ENCODE assay signal across 25 cellular contexts in the genomic region with DNA sequence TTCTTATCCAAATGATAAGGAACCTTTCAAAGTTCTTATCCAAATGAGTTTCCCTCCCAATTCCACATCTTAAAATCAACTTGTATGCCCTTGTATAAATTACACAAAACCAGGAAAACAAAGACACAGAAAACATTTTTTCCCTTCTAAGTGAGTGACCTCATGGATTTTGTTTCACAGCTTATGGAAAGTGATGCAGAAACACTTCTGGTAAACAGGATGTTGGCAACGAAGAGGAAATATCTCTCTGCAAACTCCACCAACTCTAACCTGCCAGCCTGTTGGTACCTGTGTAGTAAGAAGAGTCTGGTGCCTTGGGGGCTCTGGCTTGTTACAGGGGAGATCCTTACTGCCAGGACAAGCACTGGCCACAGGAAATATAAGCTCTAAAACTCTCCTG. TPM values are rescaled to one million over a fixed set of nuclear protein-coding genes. Genes with fewer than 3 reads are reported as not detected.
DNase-seq lines count a peak whose midpoint lies in the region; ATAC-seq, FAIRE-seq and TF ChIP-seq lines count a peak whose summit lies in the region.
"Had no signal": no experiment of that assay in that cellular context is flagged by ENCODE, and none has a peak within 500 bp of the region (broad histone marks: within the 10 kb centered on the region; RNA-seq: fewer than 3 reads in every experiment).

No MANE protein-coding gene starts in this region.

- FAIRE-seq in A549 (lab: Jason Lieb, UNC) (no peak), endothelial cell of umbilical vein (lab: Jason Lieb, UNC) (peak; percentile 47)
- FAIRE-seq: G401.6, GM12892 had no signal

- intact Hi-C loops in endothelial cell of umbilical vein (cut with micrococcal nuclease) (no loop called here), OCI-LY7 (cut with micrococcal nuclease; ENCODE audit: unreplicated experiment) (no loop called here)

- H3K9ac ChIP-seq in endothelial cell of umbilical vein (replicated peaks; ENCODE audit: extremely low read depth, insufficient read depth, low read length) (no peak overlapping the region), neural progenitor cell (no peak overlapping the region)
- H3K9ac ChIP-seq: KMS-11 had no signal

- no peak for TF ChIP-seq POLR2A in A549 (IDR thresholded peaks at IDR 0.05; ENCODE audit: low read length)
- no peak for TF ChIP-seq POLR2A in endothelial cell of umbilical vein (IDR thresholded peaks at IDR 0.05; ENCODE audit: low read depth, low read length)

- H3K9me3 ChIP-seq in A549: no peaks in the 10 kb centered on the region
- H3K9me3 ChIP-seq in endothelial cell of umbilical vein (replicated peaks; ENCODE audit: control insufficient read depth, insufficient read depth, low read length): no peaks in the 10 kb centered on the region
- H3K9me3 ChIP-seq in neural progenitor cell (ENCODE audit: low read depth): peaks cover 3% of the 10 kb centered on the region
- H3K9me3 ChIP-seq in OCI-LY7 (ENCODE audit: low read length): no peaks in the 10 kb centered on the region
- H3K9me3 ChIP-seq: BE2C, Caco-2 had no signal

- DNase-seq in A549 (ENCODE audit: low read depth in 1 of 2, low spot score in 1 of 2) (no peak), WTC11 (ENCODE audit: low spot score) (no peak), endothelial cell of umbilical vein (ENCODE audit: low read depth, low spot score) (peak; percentile 21), neural progenitor cell (ENCODE audit: low spot score) (no peak), OCI-LY7 (ENCODE audit: low spot score) (no peak), MV-4-11 (lab: John Stamatoyannopoulos, UW) (no peak), H4 (ENCODE audit: low spot score) (no peak)
- DNase-seq: BE2C; Caco-2; CD4-positive, alpha-beta T cell; GOT3; IMR-90; NCI-H1105 treated with DMSO at 0.1 percent for 48 hours; NCI-H2029 treated with DMSO at 0.1 percent for 48 hours; NCI-H226; NCI-H524; NCI-H774; NK-92 treated with Interleukin-12 subunit alpha and Interleukin-12 subunit beta, amount 100 ng/mL, for 24 hours; SIG-M5 had no signal

- no peak overlapping the region for H3K4me3 ChIP-seq in A549
- H3K4me3 ChIP-seq in endothelial cell of umbilical vein (replicated peaks in 1 of 3; ENCODE audit: insufficient read depth in 1 of 3, low read depth in 1 of 3, low read length in 3 of 3): no peak overlapping the region
- no peak overlapping the region for H3K4me3 ChIP-seq in neural progenitor cell
- no peak overlapping the region for H3K4me3 ChIP-seq in OCI-LY7 (ENCODE audit: low read depth, low read length, poor library complexity, severe bottlenecking)

- H3K4me1 Mint-ChIP-seq in WTC11: peaks cover 23% of the 10 kb centered on the region
- H3K4me1 Mint-ChIP-seq in neural progenitor cell: peaks cover 43% of the 10 kb centered on the region

- H2AFZ ChIP-seq in endothelial cell of umbilical vein (ENCODE audit: low read depth, low read length) (no peak overlapping the region), neural progenitor cell (replicated peaks) (no peak overlapping the region), OCI-LY7 (ENCODE audit: low read length) (no peak overlapping the region)

- H3K27ac Mint-ChIP-seq in WTC11: peak overlapping the region; percentile 44
- peak overlapping the region; percentile 29 for H3K27ac Mint-ChIP-seq in neural progenitor cell
- H3K27ac Mint-ChIP-seq: CD4-positive, alpha-beta T cell had no signal

- H3K9me2 ChIP-seq in OCI-LY7 (ENCODE audit: insufficient read depth, low read length): no peaks in the 10 kb centered on the region

- H3K36me3 ChIP-seq in endothelial cell of umbilical vein (ENCODE audit: control insufficient read depth in 2 of 2, extremely low read depth in 1 of 2, insufficient read depth in 2 of 2, low read length in 2 of 2): no peaks in the 10 kb centered on the region
- no peaks in the 10 kb centered on the region for H3K36me3 ChIP-seq in neural progenitor cell
- H3K36me3 ChIP-seq in OCI-LY7 (ENCODE audit: insufficient read depth, low read length): no peaks in the 10 kb centered on the region
- H3K36me3 ChIP-seq: BE2C had no signal

- no peak overlapping the region for H3K4me3 Mint-ChIP-seq in WTC11
- no peak overlapping the region for H3K4me3 Mint-ChIP-seq in neural progenitor cell
- H3K4me3 Mint-ChIP-seq: CD4-positive, alpha-beta T cell had no signal

- TF ChIP-seq RAD21 in A549 (conservative IDR thresholded peaks at IDR 0.05 in 1 of 2, IDR thresholded peaks at IDR 0.05 in 1 of 2): no peak

- peaks cover 56% of the 10 kb centered on the region for H3K4me1 ChIP-seq in A549
- H3K4me1 ChIP-seq in endothelial cell of umbilical vein (ENCODE audit: control insufficient read depth, extremely low read depth, insufficient read depth, low read length): no peaks in the 10 kb centered on the region
- peaks cover 12% of the 10 kb centered on the region for H3K4me1 ChIP-seq in neural progenitor cell
- H3K4me1 ChIP-seq in OCI-LY7 (ENCODE audit: insufficient read depth, low read length, poor library complexity, severe bottlenecking): no peaks in the 10 kb centered on the region
- H3K4me1 ChIP-seq: BE2C had no signal

- TF ChIP-seq CTCF in A549 (IDR thresholded peaks at IDR 0.05): no peak
- no peak for TF ChIP-seq CTCF in WTC11 (IDR thresholded peaks at IDR 0.05)
- no peak for TF ChIP-seq CTCF in endothelial cell of umbilical vein (IDR thresholded peaks at IDR 0.05; ENCODE audit: extremely low read depth in 1 of 2, insufficient read depth in 1 of 2, low read depth in 1 of 2, low read length in 2 of 2)
- TF ChIP-seq CTCF in neural progenitor cell (IDR thresholded peaks at IDR 0.05): no peak
- no peak for TF ChIP-seq CTCF in OCI-LY7 (conservative IDR thresholded peaks at IDR 0.05; ENCODE audit: low read length)

- POLR2A ChIA-PET in A549 (lab: Yijun Ruan, JAX): no interaction called here
- POLR2A ChIA-PET in WTC11 (lab: Charles Lee): no interaction called here
- POLR2A ChIA-PET in endothelial cell of umbilical vein (lab: Charles Lee): no interaction called here
- POLR2A ChIA-PET in OCI-LY7 (lab: Charles Lee): interaction anchor here (0.7 kb wide), 1 partner anchor 827 kb away, joined by 3 read pairs; no protein-coding TSS in a partner anchor

- H3K27ac ChIP-seq in A549 (peak overlapping the region; percentile 64 to 98), endothelial cell of umbilical vein (ENCODE audit: insufficient read depth, low read depth, low read length) (no peak overlapping the region), neural progenitor cell (no peak overlapping the region), OCI-LY7 (ENCODE audit: low read depth, low read length, poor library complexity, severe bottlenecking) (no peak overlapping the region)
- H3K27ac ChIP-seq: KMS-11 had no signal

- peaks cover 20% of the 10 kb centered on the region for H3K36me3 Mint-ChIP-seq in WTC11
- H3K36me3 Mint-ChIP-seq in neural progenitor cell: peaks cover 21% of the 10 kb centered on the region

- BruUV-seq in endothelial cell of umbilical vein (replicated peaks; lab: Mats Ljungman, UMichigan) (no TSS peak), OCI-LY7 (replicated peaks; lab: Mats Ljungman, UMichigan) (no TSS peak)

- dilution Hi-C loops in endothelial cell of umbilical vein (cut with MboI; ENCODE audit: extremely low pct_ligation_motif_present, low sequenced_read_pairs): no loop called here

- WGBS in A549 (ENCODE audit: missing lambda C conversion rate): 23% methylated on average over 1 of the region's 1 CpG

- H3K79me2 ChIP-seq in endothelial cell of umbilical vein (ENCODE audit: control insufficient read depth, insufficient read depth, low read length) (no peaks in the 10 kb centered on the region), neural progenitor cell (ENCODE audit: low read depth) (no peaks in the 10 kb centered on the region), OCI-LY7 (ENCODE audit: insufficient read depth, low read depth, low read length) (no peaks in the 10 kb centered on the region)

- H3K4me2 ChIP-seq in A549: peak overlapping the region; percentile 24; the same call in 2 of the 3 replicates
- no peak overlapping the region for H3K4me2 ChIP-seq in endothelial cell of umbilical vein (ENCODE audit: insufficient read depth, low read length)
- no peak overlapping the region for H3K4me2 ChIP-seq in neural progenitor cell
- H3K4me2 ChIP-seq in OCI-LY7 (ENCODE audit: low read length): no peak overlapping the region
- H3K4me2 ChIP-seq: KMS-11 had no signal

- H3K27me3 Mint-ChIP-seq in WTC11 (ENCODE audit: low read depth): no peaks in the 10 kb centered on the region
- no peaks in the 10 kb centered on the region for H3K27me3 Mint-ChIP-seq in neural progenitor cell (ENCODE audit: insufficient read depth, low read depth)

- H3F3A ChIP-seq in neural progenitor cell (ENCODE audit: low read depth): peaks cover 5% of the 10 kb centered on the region

- no peaks in the 10 kb centered on the region for H4K20me1 ChIP-seq in endothelial cell of umbilical vein (replicated peaks; ENCODE audit: control insufficient read depth, extremely low read depth, insufficient read depth, low read length)
- H4K20me1 ChIP-seq in neural progenitor cell (ENCODE audit: low read depth): peaks cover 6% of the 10 kb centered on the region
- H4K20me1 ChIP-seq in OCI-LY7 (ENCODE audit: insufficient read depth, low read length): no peaks in the 10 kb centered on the region

- no peak for TF ChIP-seq EP300 in A549 (IDR thresholded peaks at IDR 0.05)

- H3K27me3 ChIP-seq in endothelial cell of umbilical vein (ENCODE audit: control insufficient read depth in 2 of 2, insufficient read depth in 2 of 2, low read length in 2 of 2) (peaks cover 0 to 2% of the 10 kb centered on the region in 2 experiments), neural progenitor cell (no peaks in the 10 kb centered on the region)
- H3K27me3 ChIP-seq: BE2C had no signal

- CTCF ChIA-PET in A549 (lab: Yijun Ruan, JAX): interaction anchor here (1.1 to 1.3 kb wide), 2 partner anchors 53 to 62 kb away, joined by 3 read pairs; no protein-coding TSS in a partner anchor
- CTCF ChIA-PET in WTC11 (lab: Charles Lee): no interaction called here
- CTCF ChIA-PET in endothelial cell of umbilical vein (lab: Charles Lee): interaction anchor here (1.3 kb wide), 1 partner anchor 9 kb away, joined by 4 read pairs; no protein-coding TSS in a partner anchor
- CTCF ChIA-PET in OCI-LY7 (lab: Charles Lee; ENCODE audit: unreplicated experiment): no interaction called here

- H3K9me3 Mint-ChIP-seq in WTC11: peaks cover 12% of the 10 kb centered on the region
- peaks cover 20% of the 10 kb centered on the region for H3K9me3 Mint-ChIP-seq in neural progenitor cell
- H3K9me3 Mint-ChIP-seq: CD4-positive, alpha-beta T cell had no signal

- H3K9me1 ChIP-seq in endothelial cell of umbilical vein (replicated peaks; ENCODE audit: control insufficient read depth, extremely low read depth, insufficient read depth, low read length): no peaks in the 10 kb centered on the region

- no peak for ATAC-seq in A549
- ATAC-seq in WTC11: no peak
- no peak for ATAC-seq in HG03460 (IDR thresholded peaks at IDR 0.05; ENCODE audit: unreplicated experiment)
- ATAC-seq: HCT116, Panc1 had no signal

RNA-seq across cellular contexts. Expression of a gene that starts 57.0 kb away (rescaled TPM):
- 15.3 and 19.4 TPM in 2 replicates for polyA plus RNA-seq in A549 (2011; rRNA removed)
- 28.6 and 34.3 TPM in 2 replicates for polyA plus RNA-seq in A549 (2012; cell fraction: cytosol; rRNA removed)
- polyA plus RNA-seq in A549 (2012; cell fraction: nucleus; rRNA removed): 65.9 and 84.5 TPM in 2 replicates
- polyA plus RNA-seq in A549 (2017; fragmentation: RNase III; extraction: RNeasy Plus Mini Kit Qiagen cat#74134 plus additional on column Dnase treatment): 26.9 to 31.8 TPM (median 28.4 TPM) in 3 replicates
- polyA minus RNA-seq in A549 (2011; rRNA and poly(A)+ RNA removed): 40.5 and 50.8 TPM in 2 replicates
- total RNA-seq in WTC11 (2021): 16.8 to 20.8 TPM (median 19.9 TPM) in 3 replicates
- total RNA-seq in endothelial cell of umbilical vein: 2.1 and 3.7 TPM in 2 replicates
- 5.4 and 5.7 TPM in 2 replicates for polyA plus RNA-seq in endothelial cell of umbilical vein
- polyA plus RNA-seq in endothelial cell of umbilical vein (2011; cell fraction: cytosol; rRNA removed): 3.0 and 3.6 TPM in 2 replicates
- polyA plus RNA-seq in endothelial cell of umbilical vein (2011; cell fraction: nucleus; rRNA removed): 5.5 and 6.0 TPM in 2 replicates
- 2.2 and 7.6 TPM in 2 replicates for polyA plus RNA-seq in endothelial cell of umbilical vein (2012)
- polyA minus RNA-seq in endothelial cell of umbilical vein: 9.8 and 15.1 TPM in 2 replicates
- 13.2 TPM for polyA minus RNA-seq in endothelial cell of umbilical vein (2011; cell fraction: cytosol; rRNA and poly(A)+ RNA removed)
- polyA minus RNA-seq in endothelial cell of umbilical vein (2011; cell fraction: nucleus; rRNA and poly(A)+ RNA removed): 9.8 and 15.1 TPM in 2 replicates
- total RNA-seq in neural progenitor cell (ENCODE audit: low replicate concordance): 12.3 and 18.0 TPM in 2 replicates
- total RNA-seq in OCI-LY7 (2014; rRNA removed; shearing (Covaris generic)): 3.9 and 5.2 TPM in 2 replicates
- total RNA-seq in OCI-LY7 (2022): 3.7 and 4.9 TPM in 2 replicates
- total RNA-seq in H4 (2014; rRNA removed; shearing (Covaris generic)): 5.7 and 12.7 TPM in 2 replicates

Comparison
In these comparisons a context has a peak if more than half of its experiments do, and no peak if none do; other contexts are left out.
1. H3K27ac ChIP-seq: peak in A549 (2 of 2); none in endothelial cell of umbilical vein (single experiment), neural progenitor cell (single experiment) and OCI-LY7 (single experiment).
2. CTCF ChIA-PET loops: an anchor here in A549 (1.1 to 1.3 kb wide) and endothelial cell of umbilical vein (1.3 kb wide); none called in WTC11 and OCI-LY7.